In genomic region chr1:6686294-6686693, GRCh38 we compare ENCODE assay signal across 17 cellular contexts. TPM values are rescaled to one million over a fixed set of nuclear protein-coding genes. Genes with fewer than 3 reads are reported as not detected.
DNase-seq lines count a peak whose midpoint lies in the region; ATAC-seq and TF ChIP-seq lines count a peak whose summit lies in the region.
"Had no signal": no experiment of that assay in that cellular context is flagged by ENCODE, and none has a peak within 500 bp of the region (broad histone marks: within the 10 kb centered on the region; RNA-seq: fewer than 3 reads in every experiment).

No MANE protein-coding gene starts in this region.

- intact Hi-C loops in left ventricle myocardium superior (cut with micrococcal nuclease) = no loop called here

- peak; percentile 85 for DNase-seq in HS-27A (ENCODE audit: low read depth)
- DNase-seq in choroid plexus epithelial cell (ENCODE audit: low read depth) = peak; percentile 10
- no peak for DNase-seq in left ventricle myocardium superior
- DNase-seq in ureter (ENCODE audit: low spot score) = no peak
- no peak for DNase-seq in NOMO-1 treated with DMSO at 0.1 percent for 48 hours (lab: John Stamatoyannopoulos, UW; ENCODE audit: unreplicated experiment)
- no peak for DNase-seq in upper lobe of left lung
- no peak for DNase-seq in naive thymus-derived CD8-positive, alpha-beta T cell
- DNase-seq: activated naive CD4-positive, alpha-beta T cell treated with anti-CD3 and anti-CD28 coated beads, Interleukin-2, amount 10 ng/mL, durations not matched to agents 7 days and 5 days; activated T-cell treated with anti-CD3 and anti-CD28 coated beads for 4 hours; DMS53; dorsolateral prefrontal cortex; NCI-H2081 treated with DMSO at 0.1 percent for 48 hours; NCI-H526 treated with DMSO at 0.1 percent for 48 hours; PC-3; stimulated activated CD4-positive, alpha-beta T cell treated with anti-CD3 and anti-CD28 coated beads, Interleukin-4, amount 100 ng/mL, for 4 hours; testis had no signal

- no peaks in the 10 kb centered on the region for H3K9me3 Mint-ChIP-seq in naive thymus-derived CD8-positive, alpha-beta T cell
- H3K9me3 Mint-ChIP-seq: activated naive CD4-positive, alpha-beta T cell treated with anti-CD3 and anti-CD28 coated beads, Interleukin-2, amount 10 ng/mL, durations not matched to agents 7 days and 5 days had no signal

- H3K4me1 Mint-ChIP-seq in naive thymus-derived CD8-positive, alpha-beta T cell = peaks cover 9 to 19% (median 14%) of the 10 kb centered on the region in 4 donors

- no peak overlapping the region for H3K27ac ChIP-seq in upper lobe of left lung
- H3K27ac ChIP-seq: C4-2B, dorsolateral prefrontal cortex, testis had no signal

- no peaks in the 10 kb centered on the region for H3K36me3 ChIP-seq in upper lobe of left lung

- ATAC-seq in left ventricle myocardium superior (peak; percentile 93), upper lobe of left lung (ENCODE audit: low FRiP score in 2 of 2) (no peak)
- ATAC-seq in naive thymus-derived CD8-positive, alpha-beta T cell = no peak
- ATAC-seq: PC-3 had no signal

- H3K4me3 ChIP-seq in choroid plexus epithelial cell (ENCODE audit: low read depth, low read length) (no peak overlapping the region), upper lobe of left lung (no peak overlapping the region)
- H3K4me3 ChIP-seq: dorsolateral prefrontal cortex, testis had no signal

- no peaks in the 10 kb centered on the region for H3K27me3 ChIP-seq in upper lobe of left lung
- H3K27me3 ChIP-seq: dorsolateral prefrontal cortex, testis had no signal

- TF ChIP-seq POLR2A in upper lobe of left lung (IDR thresholded peaks at IDR 0.05) = no peak

- TF ChIP-seq CTCF in choroid plexus epithelial cell (conservative IDR thresholded peaks at IDR 0.05; ENCODE audit: low read depth, low read length) (no peak), upper lobe of left lung (IDR thresholded peaks at IDR 0.05) (no peak)

- POLR2A ChIA-PET in naive thymus-derived CD8-positive, alpha-beta T cell (lab: Charles Lee) = no interaction called here

- H3K4me3 Mint-ChIP-seq in naive thymus-derived CD8-positive, alpha-beta T cell = no peak overlapping the region
- H3K4me3 Mint-ChIP-seq: activated naive CD4-positive, alpha-beta T cell treated with anti-CD3 and anti-CD28 coated beads, Interleukin-2, amount 10 ng/mL, durations not matched to agents 7 days and 5 days had no signal

- peaks cover 0 to 11% (median 0%) of the 10 kb centered on the region in 3 donors for H3K36me3 Mint-ChIP-seq in naive thymus-derived CD8-positive, alpha-beta T cell
- H3K36me3 Mint-ChIP-seq: activated naive CD4-positive, alpha-beta T cell treated with anti-CD3 and anti-CD28 coated beads, Interleukin-2, amount 10 ng/mL, durations not matched to agents 7 days and 5 days had no signal

- no peaks in the 10 kb centered on the region for H3K4me1 ChIP-seq in upper lobe of left lung
- H3K4me1 ChIP-seq: testis had no signal

- no peak for TF ChIP-seq EP300 in upper lobe of left lung (IDR thresholded peaks at IDR 0.05)

- H3K27ac Mint-ChIP-seq in naive thymus-derived CD8-positive, alpha-beta T cell = no peak overlapping the region
- H3K27ac Mint-ChIP-seq: activated naive CD4-positive, alpha-beta T cell treated with anti-CD3 and anti-CD28 coated beads, Interleukin-2, amount 10 ng/mL, durations not matched to agents 7 days and 5 days had no signal

- H3K9me3 ChIP-seq in upper lobe of left lung = no peaks in the 10 kb centered on the region
- H3K9me3 ChIP-seq: testis had no signal

- H3K27me3 Mint-ChIP-seq in naive thymus-derived CD8-positive, alpha-beta T cell = no peaks in the 10 kb centered on the region
- H3K27me3 Mint-ChIP-seq: activated naive CD4-positive, alpha-beta T cell treated with anti-CD3 and anti-CD28 coated beads, Interleukin-2, amount 10 ng/mL, durations not matched to agents 7 days and 5 days had no signal

RNA-seq across cellular contexts. Expression of gene DNAJC11, which starts 15.3 kb away (rescaled TPM):
- total RNA-seq in left ventricle myocardium superior (78.6 TPM), ureter (65.3 TPM), upper lobe of left lung (10 to 100 TPM; 35.9 to 44.0 (median 38.2) TPM)
- 10 to 100 TPM; 44.9 to 47.4 TPM for total RNA-seq in naive thymus-derived CD8-positive, alpha-beta T cell
- polyA plus RNA-seq in naive thymus-derived CD8-positive, alpha-beta T cell = 10 to 100 TPM; 13.2 to 22.5 (median 19.5) TPM

Comparison
In these comparisons a context has a peak if more than half of its experiments do, and no peak if none do; other contexts are left out.
1. DNase-seq: peak in HS-27A (single experiment) and choroid plexus epithelial cell (single experiment); none in left ventricle myocardium superior (single experiment), ureter (single experiment), NOMO-1 treated with DMSO at 0.1 percent for 48 hours (single experiment), upper lobe of left lung (0 of 2) and naive thymus-derived CD8-positive, alpha-beta T cell (0 of 10).